In the genomic region with DNA sequence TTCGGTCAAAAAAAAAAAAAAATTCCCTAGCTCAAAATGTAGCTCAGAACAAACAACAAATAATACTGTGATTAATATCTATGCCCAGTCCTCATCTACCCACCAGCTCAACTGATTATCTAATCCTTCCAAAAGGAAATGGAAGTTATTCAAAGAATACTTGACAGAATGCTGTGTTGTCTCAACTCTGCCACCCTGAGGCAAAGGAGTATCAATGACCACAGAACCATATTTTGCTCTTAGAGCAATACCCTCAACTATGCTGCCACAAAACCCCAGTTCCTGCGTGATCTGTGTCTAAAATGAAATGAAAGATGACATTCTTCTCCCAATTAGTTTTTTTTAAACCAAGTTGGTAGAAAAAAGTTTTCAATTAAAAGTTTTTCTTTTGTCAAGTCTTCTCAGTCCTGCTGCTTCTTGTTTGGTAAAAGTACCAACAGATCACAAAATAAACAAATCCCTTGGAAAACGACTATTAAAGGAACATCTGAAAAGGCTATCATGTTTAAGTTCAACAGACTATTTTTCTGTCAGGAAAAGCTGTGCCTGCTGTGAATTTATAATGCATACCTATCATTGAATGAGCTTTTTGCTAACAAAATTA, we compare ENCODE assay signal across 1 cellular context.
TF ChIP-seq lines count a peak whose summit lies in the region.

No MANE protein-coding gene starts in this region.

TF ChIP-seq in HepG2, 621 proteins besides CTCF, POLR2A, EP300 and RAD21:
- TF ChIP-seq CBX1 (IDR thresholded peaks at IDR 0.05; ENCODE audit: low read depth) (no peak), STAG1 (CRISPR knock-in tag; IDR thresholded peaks at IDR 0.05) (peak; percentile 68), SMC3 (IDR thresholded peaks at IDR 0.05; ENCODE audit: low read length) (peak; percentile 80)
